In the genomic region with DNA sequence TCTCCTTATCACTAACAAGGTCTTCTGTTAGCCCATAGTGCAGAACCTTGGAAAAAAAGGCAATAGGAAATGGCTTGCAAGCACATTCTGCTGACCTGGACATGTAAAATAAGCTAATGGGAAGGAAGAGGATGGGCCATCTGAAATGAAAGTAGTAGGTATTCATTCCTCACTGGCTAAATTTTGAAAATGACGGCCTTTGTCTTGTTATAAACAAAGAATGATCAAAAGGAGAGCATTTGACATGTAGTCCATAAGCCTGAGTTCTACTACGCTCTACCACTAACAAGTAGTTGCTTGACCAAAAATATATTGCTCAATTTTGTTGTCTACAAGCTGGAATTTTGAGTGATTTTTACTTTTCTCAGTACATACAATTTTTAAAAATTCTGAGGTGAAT, we compare ENCODE assay signal across 22 cellular contexts.
DNase-seq lines count a peak whose midpoint lies in the region; ATAC-seq, FAIRE-seq and TF ChIP-seq lines count a peak whose summit lies in the region.
"Had no signal": no experiment of that assay in that cellular context is flagged by ENCODE, and none has a peak within 500 bp of the region (broad histone marks: within the 10 kb centered on the region; RNA-seq: fewer than 3 reads in every experiment).

No MANE protein-coding gene starts in this region.

- no peak overlapping the region for H3K9ac ChIP-seq in liver (ENCODE audit: low read depth in 1 of 2, low read length in 2 of 2)
- H3K9ac ChIP-seq in HepG2 (ENCODE audit: insufficient read depth, low read depth, low read length), result no peak overlapping the region
- no peak overlapping the region for H3K9ac ChIP-seq in MM.1S (ENCODE audit: low read length)
- H3K9ac ChIP-seq: BLaER1 treated with 17β-estradiol and CSF1 and Interleukin-3, amounts not matched to agents 10 nM and 100 nM had no signal

- no peaks in the 10 kb centered on the region for H3K9me2 ChIP-seq in MM.1S (replicated peaks; ENCODE audit: insufficient read depth, low read length)

- H3K27me3 ChIP-seq in liver (ENCODE audit: control insufficient read depth in 4 of 4, insufficient read depth in 4 of 4, low read length in 3 of 4) (no peaks in the 10 kb centered on the region), HepG2 (ENCODE audit: control insufficient read depth in 1 of 2, insufficient read depth in 2 of 2, low read length in 2 of 2) (no peaks in the 10 kb centered on the region), MM.1S (replicated peaks; ENCODE audit: insufficient read depth, low read length) (no peaks in the 10 kb centered on the region), spleen (replicated peaks in 1 of 7) (no peaks in the 10 kb centered on the region), heart right ventricle (peaks cover 0 to 7% (median 0%) of the 10 kb centered on the region in 7 donors)
- H3K27me3 ChIP-seq: BLaER1 treated with 17β-estradiol and CSF1 and Interleukin-3, amounts not matched to agents 10 nM and 100 nM had no signal

- no peaks in the 10 kb centered on the region for H3F3A ChIP-seq in MM.1S (ENCODE audit: insufficient read depth, low read length)

- in situ Hi-C loops in HepG2 (cut with HindIII; ENCODE audit: extremely low pct_ligation_motif_present, low pct_unique_long_range_greater_than_20kb), result no loop called here

- H3K27ac ChIP-seq in liver (ENCODE audit: low read depth in 1 of 2, low read length in 2 of 2) (peak overlapping the region in 1 of 2 donors; percentile 28), HepG2 (ENCODE audit: extremely low read length, insufficient read depth, low read length) (no peak overlapping the region), MM.1S (ENCODE audit: low read length) (no peak overlapping the region), spleen (peak overlapping the region in 5 of 8 donors; percentile 19 to 65 (median 48)), heart right ventricle (no peak overlapping the region)
- H3K27ac ChIP-seq: 22Rv1; A549; BLaER1 treated with 17β-estradiol and CSF1 and Interleukin-3, amounts not matched to agents 10 nM and 100 nM; C4-2B had no signal

- CTCF ChIA-PET in HepG2 (lab: Yijun Ruan, JAX; ENCODE audit: low intra/inter-chr PET ratio, low total read pairs), result no interaction called here

- no peak for ATAC-seq in HepG2
- ATAC-seq in left lobe of liver, result peak; percentile 49
- ATAC-seq in heart right ventricle, result no peak
- ATAC-seq: A549; CD8-positive, alpha-beta T cell had no signal

- peaks cover 0 to 21% (median 7%) of the 10 kb centered on the region in 4 donors for H3K4me1 ChIP-seq in liver (ENCODE audit: control insufficient read depth in 4 of 4, insufficient read depth in 4 of 4, low read length in 3 of 4)
- H3K4me1 ChIP-seq in HepG2 (ENCODE audit: insufficient read depth, low read length), result peaks cover 37% of the 10 kb centered on the region
- 0 out of 2 replicates have a peak, but pooled peaks cover under 1% of the 10 kb centered on the region for H3K4me1 ChIP-seq in MM.1S (ENCODE audit: low read length)
- no peaks in the 10 kb centered on the region for H3K4me1 ChIP-seq in spleen
- no peaks in the 10 kb centered on the region for H3K4me1 ChIP-seq in heart right ventricle
- H3K4me1 ChIP-seq: BLaER1 treated with 17β-estradiol and CSF1 and Interleukin-3, amounts not matched to agents 10 nM and 100 nM; Caco-2 had no signal

- TF ChIP-seq EP300 in HepG2 (IDR thresholded peaks at IDR 0.05; ENCODE audit: low read depth in 2 of 2, low read length in 2 of 2) (no peak), HepG2 (CRISPR knock-in tag; IDR thresholded peaks at IDR 0.05; ENCODE audit: borderline replicate concordance) (no peak)

- DNase-seq in HepG2 (ENCODE audit: low spot score), result no peak
- DNase-seq in MM.1S, result peak; percentile 10
- DNase-seq in left lobe of liver (ENCODE audit: low spot score), result no peak
- DNase-seq in spleen, result no peak
- no peak for DNase-seq in activated effector memory CD4-positive, alpha-beta T cell treated with Interleukin-2 at 50 U/mL for 16 hours
- no peak for DNase-seq in NOMO-1 treated with DMSO at 0.1 percent for 48 hours (lab: John Stamatoyannopoulos, UW; ENCODE audit: unreplicated experiment)
- DNase-seq in heart right ventricle, result no peak
- DNase-seq: AML-193; Caco-2; Calu3; CD4-positive, alpha-beta T cell; CD8-positive, alpha-beta T cell; DMS79 treated with DMSO at 0.1 percent for 48 hours; GF-D8 had no signal

- no peaks in the 10 kb centered on the region for H3K9me3 ChIP-seq in liver (ENCODE audit: control insufficient read depth in 4 of 4, low read length in 3 of 4)
- H3K9me3 ChIP-seq in HepG2 (ENCODE audit: low read length), result no peaks in the 10 kb centered on the region
- H3K9me3 ChIP-seq in MM.1S (replicated peaks; ENCODE audit: insufficient read depth, low read length), result no peaks in the 10 kb centered on the region
- H3K9me3 ChIP-seq in spleen, result no peaks in the 10 kb centered on the region
- no peaks in the 10 kb centered on the region for H3K9me3 ChIP-seq in heart right ventricle
- H3K9me3 ChIP-seq: A549; BLaER1 treated with 17β-estradiol and CSF1 and Interleukin-3, amounts not matched to agents 10 nM and 100 nM; Caco-2 had no signal

- H3K4me3 ChIP-seq in liver (ENCODE audit: low read depth in 1 of 3, low read length in 3 of 3) (peak overlapping the region in 1 of 3 donors; percentile 1), HepG2 (replicated peaks in 1 of 3; ENCODE audit: insufficient read depth in 1 of 3, low read depth in 2 of 3, low read length in 3 of 3) (no peak overlapping the region), MM.1S (ENCODE audit: low read length) (no peak overlapping the region), spleen (no peak overlapping the region), heart right ventricle (no peak overlapping the region)
- H3K4me3 ChIP-seq: A549; BLaER1 treated with 17β-estradiol and CSF1 and Interleukin-3, amounts not matched to agents 10 nM and 100 nM had no signal

- POLR2A ChIA-PET in HepG2 (lab: Yijun Ruan, JAX), result no interaction called here

- TF ChIP-seq POLR2A in HepG2 (IDR thresholded peaks at IDR 0.05; ENCODE audit: insufficient read depth in 1 of 2, low read depth in 2 of 2, low read length in 2 of 2) (no peak), spleen (IDR thresholded peaks at IDR 0.05) (no peak)

- intact Hi-C loops in HepG2 (cut with micrococcal nuclease; ENCODE audit: unreplicated experiment), result no loop called here
- intact Hi-C loops in spleen (cut with DNase I; ENCODE audit: low total_unique reads), result no loop called here
- intact Hi-C loops in heart right ventricle (cut with DNase I), result no loop called here

- H3K4me2 ChIP-seq in HepG2 (ENCODE audit: low read depth, low read length) (no peak overlapping the region), MM.1S (ENCODE audit: low read depth, low read length) (no peak overlapping the region)
- H3K4me2 ChIP-seq: A549; BLaER1 treated with 17β-estradiol and CSF1 and Interleukin-3, amounts not matched to agents 10 nM and 100 nM had no signal

- WGBS in liver, result 63% methylated on average over 2 of the region's 2 CpGs
- 92% methylated on average over 2 of the region's 2 CpGs for WGBS in HepG2 (ENCODE audit: low lambda C conversion rate)
- 71 to 78% (median 78%) methylated on average over 2 of the region's 2 CpGs for WGBS in spleen, 5 donors
- 78 to 88% methylated on average over 2 of the region's 2 CpGs for WGBS in heart right ventricle, 2 donors

- no peaks in the 10 kb centered on the region for H4K20me1 ChIP-seq in HepG2 (ENCODE audit: insufficient read depth, low read length)
- no peaks in the 10 kb centered on the region for H4K20me1 ChIP-seq in MM.1S (ENCODE audit: insufficient read depth, low read length)
- H4K20me1 ChIP-seq: BLaER1 treated with 17β-estradiol and CSF1 and Interleukin-3, amounts not matched to agents 10 nM and 100 nM had no signal

- no peak for FAIRE-seq in HepG2 (lab: Jason Lieb, UNC)
- FAIRE-seq: A549, D721Med, G401.6, GM12892 had no signal

- no peak for TF ChIP-seq RAD21 in liver (IDR thresholded peaks at IDR 0.05)
- no peak for TF ChIP-seq RAD21 in HepG2 (CRISPR knock-in tag; IDR thresholded peaks at IDR 0.05)

- TF ChIP-seq CTCF in liver (IDR thresholded peaks at IDR 0.05; ENCODE audit: low read depth, low read length, missing input control), result no peak
- no peak for TF ChIP-seq CTCF in HepG2 (CRISPR knock-in tag; IDR thresholded peaks at IDR 0.05)
- no peak for TF ChIP-seq CTCF in MM.1S (IDR thresholded peaks at IDR 0.05; ENCODE audit: low read length)
- TF ChIP-seq CTCF in spleen (IDR thresholded peaks at IDR 0.05 in 8 of 11, conservative IDR thresholded peaks at IDR 0.05 in 3 of 11), result no peak
- no peak for TF ChIP-seq CTCF in heart right ventricle (IDR thresholded peaks at IDR 0.05)

- H2AFZ ChIP-seq in HepG2 (ENCODE audit: low read length), result no peak overlapping the region
- H2AFZ ChIP-seq in MM.1S (ENCODE audit: low read length), result peak overlapping the region; percentile 27; the same call in 1 of the 2 replicates

- H3K36me3 ChIP-seq in liver (ENCODE audit: control insufficient read depth in 4 of 4, insufficient read depth in 3 of 4, low read depth in 1 of 4, low read length in 3 of 4) (peaks cover 0 to 4% (median 0%) of the 10 kb centered on the region in 4 donors), HepG2 (replicated peaks in 1 of 2; ENCODE audit: control insufficient read depth in 1 of 2, insufficient read depth in 2 of 2, low read length in 2 of 2) (no peaks in the 10 kb centered on the region; a peak in 1 of 5 replicates), MM.1S (replicated peaks; ENCODE audit: insufficient read depth, low read length) (no peaks in the 10 kb centered on the region), spleen (no peaks in the 10 kb centered on the region), heart right ventricle (no peaks in the 10 kb centered on the region)
- H3K36me3 ChIP-seq: BLaER1 treated with 17β-estradiol and CSF1 and Interleukin-3, amounts not matched to agents 10 nM and 100 nM had no signal

- no TSS peak for BruUV-seq in HepG2 (replicated peaks; lab: Mats Ljungman, UMichigan)

- H3K79me2 ChIP-seq in HepG2 (ENCODE audit: insufficient read depth, low read length) (no peaks in the 10 kb centered on the region), MM.1S (ENCODE audit: low read length) (no peaks in the 10 kb centered on the region)

TF ChIP-seq in HepG2, 621 proteins besides CTCF, POLR2A, EP300 and RAD21 (continues in another document):
- TF ChIP-seq NFRKB (IDR thresholded peaks at IDR 0.05), result no peak
- no peak for TF ChIP-seq NR2F1 (CRISPR knock-in tag; IDR thresholded peaks at IDR 0.05)
- TF ChIP-seq, protein P1, sequence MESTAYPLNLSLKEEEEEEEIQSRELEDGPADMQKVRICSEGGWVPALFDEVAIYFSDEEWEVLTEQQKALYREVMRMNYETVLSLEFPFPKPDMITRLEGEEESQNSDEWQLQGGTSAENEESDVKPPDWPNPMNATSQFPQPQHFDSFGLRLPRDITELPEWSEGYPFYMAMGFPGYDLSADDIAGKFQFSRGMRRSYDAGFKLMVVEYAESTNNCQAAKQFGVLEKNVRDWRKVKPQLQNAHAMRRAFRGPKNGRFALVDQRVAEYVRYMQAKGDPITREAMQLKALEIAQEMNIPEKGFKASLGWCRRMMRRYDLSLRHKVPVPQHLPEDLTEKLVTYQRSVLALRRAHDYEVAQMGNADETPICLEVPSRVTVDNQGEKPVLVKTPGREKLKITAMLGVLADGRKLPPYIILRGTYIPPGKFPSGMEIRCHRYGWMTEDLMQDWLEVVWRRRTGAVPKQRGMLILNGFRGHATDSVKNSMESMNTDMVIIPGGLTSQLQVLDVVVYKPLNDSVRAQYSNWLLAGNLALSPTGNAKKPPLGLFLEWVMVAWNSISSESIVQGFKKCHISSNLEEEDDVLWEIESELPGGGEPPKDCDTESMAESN (CRISPR knock-in tag; conservative IDR thresholded peaks at IDR 0.05), result no peak

Comparison
In these comparisons a context has a peak if more than half of its experiments do, and no peak if none do; other contexts are left out.
1. H3K27ac ChIP-seq: peak in spleen (5 of 8); none in HepG2 (single experiment), MM.1S (single experiment) and heart right ventricle (0 of 10).